Comparison of ENCODE assay signal across 1 cellular context in genomic region chr10:35460852-35461460, GRCh38.
TF ChIP-seq lines count a peak whose summit lies in the region.

No MANE protein-coding gene starts in this region.

TF ChIP-seq in WTC11, 78 proteins besides CTCF, POLR2A, EP300 and RAD21 (continued from another document):
- TF ChIP-seq NR1H2 (CRISPR knock-in tag; IDR thresholded peaks at IDR 0.05) (no peak), GRHL2 (CRISPR knock-in tag; IDR thresholded peaks at IDR 0.05; ENCODE audit: insufficient replicate concordance, severe bottlenecking) (no peak), ATF3 (CRISPR knock-in tag; conservative IDR thresholded peaks at IDR 0.05) (no peak), HMGA2 (CRISPR knock-in tag; IDR thresholded peaks at IDR 0.05) (no peak), ELF4 (CRISPR knock-in tag; IDR thresholded peaks at IDR 0.05; ENCODE audit: low read depth) (no peak)
